Comparison of ENCODE assay signal across 17 cellular contexts in the genomic region with DNA sequence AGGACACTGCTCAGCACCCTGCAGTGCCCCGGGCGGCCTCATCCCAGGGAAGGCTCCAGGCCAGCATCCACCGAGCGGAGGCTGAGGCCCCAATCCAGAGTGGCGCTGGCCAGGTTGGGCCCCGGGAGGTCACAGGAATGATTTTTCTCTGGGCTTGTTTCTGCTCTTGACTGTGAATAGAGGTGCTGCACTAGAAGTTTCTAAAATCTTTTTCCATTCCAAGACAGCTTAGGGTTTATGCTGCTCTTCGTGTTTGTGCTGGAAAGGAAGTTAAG.
"Had no signal": no experiment of that assay in that cellular context is flagged by ENCODE, and none has a peak within 500 bp of the region (broad histone marks: within the 10 kb centered on the region; RNA-seq: fewer than 3 reads in every experiment).

No MANE protein-coding gene starts in this region.

- ATAC-seq: activated CD8-positive, alpha-beta T cell treated with anti-CD3 and anti-CD28 coated beads for 36 hours; activated naive CD4-positive, alpha-beta T cell treated with anti-CD3 and anti-CD28 coated beads, Interleukin-2, amount 50 U/mL, for 72 hours; effector memory CD8-positive, alpha-beta T cell; gastrocnemius medialis; left colon; stimulated activated naive CD8-positive, alpha-beta T cell treated with anti-CD3 and anti-CD28 coated beads, Interleukin-15, Interleukin-2, amounts not matched to agents 100 U/mL and 50 U/mL, for 24 hours had no signal

- H3K27ac ChIP-seq: epithelial cell of prostate, neutrophil, skin epidermis had no signal

- H3K27me3 ChIP-seq: gastrocnemius medialis, neutrophil had no signal

- DNase-seq: activated B cell treated with CpG ODN at 0.5 μM for 24 hours; activated CD4-positive, alpha-beta T cell treated with anti-CD3 and anti-CD28 coated beads for 48 hours; activated CD8-positive, alpha-beta T cell treated with anti-CD3 and anti-CD28 coated beads for 36 hours; activated effector memory CD4-positive, alpha-beta T cell treated with anti-CD3 and anti-CD28 coated beads, Interleukin-2, amount 50 U/mL, for 16 hours; activated T-cell treated with anti-CD3 and anti-CD28 coated beads, Interleukin-2, amount 50 U/mL, for 48 hours; effector memory CD8-positive, alpha-beta T cell; gastrocnemius medialis; left colon; mammary epithelial cell; stimulated activated CD4-positive, alpha-beta T cell treated with anti-CD3 and anti-CD28 coated beads, Interleukin-15, amount 100 ng/mL, for 24 hours; stimulated activated CD4-positive, alpha-beta T cell treated with anti-CD3 and anti-CD28 coated beads, Interleukin-4, amount 100 ng/mL, for 24 hours; stimulated activated CD8-positive, alpha-beta memory T cell treated with anti-CD3 and anti-CD28 coated beads, Interleukin-4, amount 100 ng/mL, for 48 hours; stimulated activated naive CD8-positive, alpha-beta T cell treated with anti-CD3 and anti-CD28 coated beads, Interleukin-15, Interleukin-2, amounts not matched to agents 100 U/mL and 50 U/mL, for 24 hours had no signal

- H3K9me3 ChIP-seq: gastrocnemius medialis, neutrophil had no signal

- H3K36me3 ChIP-seq: gastrocnemius medialis had no signal

- H3K4me3 ChIP-seq: gastrocnemius medialis, skin epidermis had no signal
